ENCODE assay signal across 19 cellular contexts in the genomic region with DNA sequence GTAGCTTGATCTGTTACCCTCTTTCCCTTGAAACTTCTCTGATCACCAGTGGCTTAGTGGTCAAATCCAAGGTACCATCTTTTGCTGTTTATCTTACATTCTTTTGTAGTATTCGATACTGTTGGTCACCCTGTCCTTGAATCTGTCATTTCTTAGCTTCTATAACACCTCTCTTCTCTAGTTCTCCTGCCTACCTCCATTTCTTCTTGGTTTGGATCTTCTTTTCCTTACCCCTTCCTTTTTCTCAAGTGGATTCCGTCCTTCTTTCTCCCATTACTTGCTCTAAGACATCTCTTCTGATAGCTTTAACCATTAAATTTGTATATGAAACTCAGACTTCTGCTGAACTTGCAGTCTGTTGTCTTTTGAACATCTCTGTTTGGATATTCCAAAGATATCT. TPM values are rescaled to one million over a fixed set of nuclear protein-coding genes. Genes with fewer than 3 reads are reported as not detected.
DNase-seq lines count a peak whose midpoint lies in the region; ATAC-seq, FAIRE-seq and TF ChIP-seq lines count a peak whose summit lies in the region.
"Had no signal": no experiment of that assay in that cellular context is flagged by ENCODE, and none has a peak within 500 bp of the region (broad histone marks: within the 10 kb centered on the region; RNA-seq: fewer than 3 reads in every experiment).

No MANE protein-coding gene starts in this region.

- TF ChIP-seq POLR2A in GM12891 (IDR thresholded peaks at IDR 0.05; ENCODE audit: low read depth, low read length) (no peak), K562 (conservative IDR thresholded peaks at IDR 0.05) (no peak), gastrocnemius medialis (IDR thresholded peaks at IDR 0.05) (no peak)

- peaks cover 99% of the 10 kb centered on the region for H3K79me2 ChIP-seq in K562 (ENCODE audit: control insufficient read depth, insufficient read depth, low read length)

- ATAC-seq in K562: no peak
- no peak for ATAC-seq in gastrocnemius medialis
- no peak for ATAC-seq in HG03439 (IDR thresholded peaks at IDR 0.05; ENCODE audit: unreplicated experiment)
- ATAC-seq: HCT116 had no signal

- CTCF ChIA-PET in K562 (lab: Yijun Ruan, JAX; ENCODE audit: low intra/inter-chr PET ratio) (no interaction called here), Caco-2 (lab: Charles Lee) (no interaction called here)
- CTCF ChIA-PET in activated CD4-positive, alpha-beta memory T cell treated with anti-CD3 and anti-CD28 coated beads for 36 hours (lab: Charles Lee): interaction anchor here (0.6 to 1.4 kb wide), 2 partner anchors 16 to 100 kb away, joined by 3 to 4 read pairs; no protein-coding TSS in a partner anchor

- H4K20me1 ChIP-seq in K562 (replicated peaks; ENCODE audit: control insufficient read depth, insufficient read depth, low read length): peaks cover 9% of the 10 kb centered on the region; the same call in 1 of the 2 replicates

- no peak overlapping the region for H3K9ac ChIP-seq in K562 (ENCODE audit: insufficient read depth in 1 of 2, low read depth in 2 of 2, low read length in 2 of 2)

- no peak overlapping the region for H2AFZ ChIP-seq in K562 (ENCODE audit: low read depth, low read length)

- FAIRE-seq in GM12891 (lab: Jason Lieb, UNC) (peak; percentile 64), K562 (lab: Jason Lieb, UNC) (no peak)

- no peaks in the 10 kb centered on the region for H3K36me3 Mint-ChIP-seq in activated CD4-positive, alpha-beta memory T cell treated with anti-CD3 and anti-CD28 coated beads for 36 hours
- H3K36me3 Mint-ChIP-seq in Caco-2 (ENCODE audit: insufficient read depth, unreplicated experiment): peaks cover 12% of the 10 kb centered on the region

- no peaks in the 10 kb centered on the region for H3K9me3 Mint-ChIP-seq in activated CD4-positive, alpha-beta memory T cell treated with anti-CD3 and anti-CD28 coated beads for 36 hours
- H3K9me3 Mint-ChIP-seq in Caco-2 (ENCODE audit: unreplicated experiment): no peaks in the 10 kb centered on the region
- H3K9me3 Mint-ChIP-seq: CD4-positive, CD25-positive, alpha-beta regulatory T cell; CD8-positive, alpha-beta memory T cell had no signal

- no peaks in the 10 kb centered on the region for H3K27me3 ChIP-seq in K562 (ENCODE audit: control insufficient read depth in 2 of 2, insufficient read depth in 2 of 2, low read length in 2 of 2)
- no peaks in the 10 kb centered on the region for H3K27me3 ChIP-seq in gastrocnemius medialis
- no peaks in the 10 kb centered on the region for H3K27me3 ChIP-seq in Caco-2 (replicated peaks; ENCODE audit: control insufficient read depth, insufficient read depth, low read length)
- H3K27me3 ChIP-seq: BE2C had no signal

- DNase-seq in GM12891 (ENCODE audit: insufficient read length, low spot score): no peak
- DNase-seq in K562 (ENCODE audit: extremely low read depth in 1 of 4, low spot score in 3 of 4): no peak
- DNase-seq in gastrocnemius medialis: no peak
- DNase-seq in activated CD4-positive, alpha-beta memory T cell treated with anti-CD3 and anti-CD28 coated beads for 36 hours: no peak
- DNase-seq in Caco-2: no peak
- DNase-seq: BE2C; C1 segment of cervical spinal cord; CD4-positive, CD25-positive, alpha-beta regulatory T cell; CD8-positive, alpha-beta memory T cell; COR-L47; DMS153; DMS79; GDM1; GOT3; H7 had no signal

- peaks cover 42% of the 10 kb centered on the region for H3K4me1 Mint-ChIP-seq in activated CD4-positive, alpha-beta memory T cell treated with anti-CD3 and anti-CD28 coated beads for 36 hours (ENCODE audit: low read depth)
- H3K4me1 Mint-ChIP-seq in Caco-2 (ENCODE audit: low read depth, unreplicated experiment): peaks cover 7% of the 10 kb centered on the region

- H3K27ac ChIP-seq in K562 (ENCODE audit: extremely low read depth, low read depth, low read length): no peak overlapping the region
- peak overlapping the region; percentile 43 for H3K27ac ChIP-seq in cingulate gyrus (ENCODE audit: low read depth, low read length)
- peak overlapping the region; percentile 76 to 98 (median 80) for H3K27ac ChIP-seq in gastrocnemius medialis
- H3K27ac ChIP-seq: HL-60 had no signal

- intact Hi-C loops in K562 (cut with micrococcal nuclease): no loop called here
- intact Hi-C loops in gastrocnemius medialis (cut with DNase I; ENCODE audit: low total_unique reads): no loop called here
- intact Hi-C loops in activated CD4-positive, alpha-beta memory T cell treated with anti-CD3 and anti-CD28 coated beads for 36 hours (cut with micrococcal nuclease): no loop called here
- intact Hi-C loops in Caco-2 (cut with micrococcal nuclease; ENCODE audit: unreplicated experiment): no loop called here

- no peak overlapping the region for H3K4me2 ChIP-seq in K562 (ENCODE audit: insufficient read depth, low read length)

- BruUV-seq in K562 (replicated peaks; lab: Mats Ljungman, UMichigan): no TSS peak
- BruUV-seq in Caco-2 (replicated peaks; lab: Mats Ljungman, UMichigan): no TSS peak

- H3K27me3 Mint-ChIP-seq in activated CD4-positive, alpha-beta memory T cell treated with anti-CD3 and anti-CD28 coated beads for 36 hours: no peaks in the 10 kb centered on the region
- no peaks in the 10 kb centered on the region for H3K27me3 Mint-ChIP-seq in Caco-2 (ENCODE audit: insufficient read depth, unreplicated experiment)
- H3K27me3 Mint-ChIP-seq: CD4-positive, CD25-positive, alpha-beta regulatory T cell; CD8-positive, alpha-beta memory T cell had no signal

- TF ChIP-seq RAD21 in K562 (CRISPR knock-in tag; conservative IDR thresholded peaks at IDR 0.05 in 1 of 2, IDR thresholded peaks at IDR 0.05 in 1 of 2): no peak

- in situ Hi-C loops in K562 (cut with MboI) (no loop called here), gastrocnemius medialis (cut with MboI; ENCODE audit: low sequenced_read_pairs in 4 of 4) (loop anchor here in 1 of 4 donors (25.0 kb wide), 1 partner anchor 258 kb away; no protein-coding TSS in a partner anchor)

- no peak for TF ChIP-seq CTCF in K562 (IDR thresholded peaks at IDR 0.05 in 2 of 3, conservative IDR thresholded peaks at IDR 0.05 in 1 of 3; ENCODE audit: insufficient read depth in 2 of 3, low read depth in 1 of 3, low read length in 3 of 3)
- no peak for TF ChIP-seq CTCF in gastrocnemius medialis (IDR thresholded peaks at IDR 0.05 in 4 of 5, conservative IDR thresholded peaks at IDR 0.05 in 1 of 5)
- TF ChIP-seq CTCF in Caco-2 (IDR thresholded peaks at IDR 0.05; ENCODE audit: insufficient read depth in 1 of 2, low read depth in 1 of 2, low read length in 1 of 2, severe bottlenecking in 1 of 2, unreplicated experiment in 1 of 2): no peak

- H3K9me3 ChIP-seq in K562 (replicated peaks; ENCODE audit: control insufficient read depth, insufficient read depth, low read depth, low read length): no peaks in the 10 kb centered on the region
- H3K9me3 ChIP-seq in gastrocnemius medialis: no peaks in the 10 kb centered on the region
- H3K9me3 ChIP-seq in Caco-2: no peaks in the 10 kb centered on the region
- H3K9me3 ChIP-seq: BE2C had no signal

- POLR2A ChIA-PET in K562 (lab: Yijun Ruan, JAX) (interaction anchor here (0.7 to 1.3 kb wide), 3 partner anchors 10 to 15 kb away, joined by 3 to 4 read pairs (median 4); no protein-coding TSS in a partner anchor), Caco-2 (lab: Charles Lee) (no interaction called here)
- POLR2A ChIA-PET in activated CD4-positive, alpha-beta memory T cell treated with anti-CD3 and anti-CD28 coated beads for 36 hours (lab: Charles Lee): no interaction called here

- H3K4me3 Mint-ChIP-seq in activated CD4-positive, alpha-beta memory T cell treated with anti-CD3 and anti-CD28 coated beads for 36 hours: no peak overlapping the region
- H3K4me3 Mint-ChIP-seq in Caco-2 (ENCODE audit: unreplicated experiment): no peak overlapping the region
- H3K4me3 Mint-ChIP-seq: CD8-positive, alpha-beta memory T cell had no signal

- H3K27ac Mint-ChIP-seq in activated CD4-positive, alpha-beta memory T cell treated with anti-CD3 and anti-CD28 coated beads for 36 hours: no peak overlapping the region
- H3K27ac Mint-ChIP-seq in Caco-2 (ENCODE audit: unreplicated experiment): no peak overlapping the region
- H3K27ac Mint-ChIP-seq: CD8-positive, alpha-beta memory T cell had no signal

- WGBS in K562 (ENCODE audit: insufficient coverage, low coverage, missing lambda C conversion rate): 80% methylated on average over 2 of the region's 2 CpGs

- H3K4me1 ChIP-seq in K562 (replicated peaks in 1 of 2; ENCODE audit: control insufficient read depth in 2 of 2, insufficient read depth in 2 of 2, low read length in 2 of 2) (peaks cover 0 to 7% of the 10 kb centered on the region in 2 experiments; a peak in 2 of 5 replicates), gastrocnemius medialis (peaks cover 88 to 89% of the 10 kb centered on the region in 2 donors), Caco-2 (no peaks in the 10 kb centered on the region)
- H3K4me1 ChIP-seq: BE2C had no signal

- no peak overlapping the region for H3K4me3 ChIP-seq in K562
- no peak overlapping the region for H3K4me3 ChIP-seq in gastrocnemius medialis
- H3K4me3 ChIP-seq in Caco-2 (ENCODE audit: low read depth, low read length): no peak overlapping the region

- no peak for TF ChIP-seq EP300 in K562 (IDR thresholded peaks at IDR 0.05; ENCODE audit: low read length)

- H3K9me1 ChIP-seq in K562 (ENCODE audit: control insufficient read depth, insufficient read depth, low read length): no peaks in the 10 kb centered on the region

- peaks cover 39% of the 10 kb centered on the region for H3K36me3 ChIP-seq in K562 (ENCODE audit: control insufficient read depth, insufficient read depth, low read length)
- no peaks in the 10 kb centered on the region for H3K36me3 ChIP-seq in gastrocnemius medialis
- no peaks in the 10 kb centered on the region; the same call in 1 of the 2 replicates for H3K36me3 ChIP-seq in Caco-2 (ENCODE audit: control insufficient read depth, insufficient read depth, low read length)

RNA-seq across cellular contexts. Expression of a gene that starts 39.9 kb away (rescaled TPM):
- 25.2 TPM for polyA plus RNA-seq in GM12891 (2012; ENCODE audit: low read depth, missing spikeins)
- total RNA-seq in K562 (2011; cell fraction: chromatin; rRNA removed; ENCODE audit: low replicate concordance): 91.7 and 174 TPM in 2 replicates
- 37.5 and 45.5 TPM in 2 replicates for total RNA-seq in K562 (2011; cell fraction: nucleolus; rRNA removed)
- total RNA-seq in K562 (2011; cell fraction: nucleoplasm; rRNA removed): 95.0 and 184 TPM in 2 replicates
- 107 and 114 TPM in 2 replicates for total RNA-seq in K562 (2014; rRNA removed)
- total RNA-seq in K562 (2014; rRNA removed; fragmentation: Illumina TruSeq; extraction: Trizol): 123 and 145 TPM in 2 replicates
- 118 and 128 TPM in 2 replicates for total RNA-seq in K562 (2015; rRNA removed; fragmentation: Illumina TruSeq; extraction: Trizol)
- total RNA-seq in K562 (2021): 129 and 142 TPM in 2 replicates
- polyA plus RNA-seq in K562 (2011; rRNA removed): 127 and 141 TPM in 2 replicates
- 173 and 191 TPM in 2 replicates for polyA plus RNA-seq in K562 (2011; cell fraction: cytosol; rRNA removed)
- 121 and 146 TPM in 2 replicates for polyA plus RNA-seq in K562 (2011; cell fraction: nucleus; rRNA removed)
- 66.4 and 69.4 TPM in 2 replicates for polyA plus RNA-seq in K562 (2012)
- 170 and 215 TPM in 2 replicates for polyA plus RNA-seq in K562 (2014; fragmentation: Illumina TruSeq; extraction: Trizol)
- polyA plus RNA-seq in K562 (2014; fragmentation: Nextera tagmentation; extraction: Ambion mirVana): 10 to 100 TPM; 20.4 to 61.0 TPM
- 91.1 and 92.9 TPM in 2 replicates for polyA plus RNA-seq in K562 (2014; rRNA removed)
- 390 and 459 TPM in 2 replicates for polyA minus RNA-seq in K562 (2011; rRNA and poly(A)+ RNA removed)
- polyA minus RNA-seq in K562 (2011; cell fraction: cytosol; rRNA and poly(A)+ RNA removed): 157 and 234 TPM in 2 replicates
- polyA minus RNA-seq in K562 (2011; cell fraction: nucleus; rRNA and poly(A)+ RNA removed): 111 and 169 TPM in 2 replicates
- total RNA-seq in gastrocnemius medialis: 100 to 1,000 TPM; 283 to 425 (median 344) TPM
- total RNA-seq in activated CD4-positive, alpha-beta memory T cell treated with anti-CD3 and anti-CD28 coated beads for 36 hours: 10 to 100 TPM; 43.9 to 44.2 TPM
- total RNA-seq in Caco-2 (2022): 117 and 134 TPM in 2 replicates
